1 cellular context compared by ENCODE assay signal in the genomic region with DNA sequence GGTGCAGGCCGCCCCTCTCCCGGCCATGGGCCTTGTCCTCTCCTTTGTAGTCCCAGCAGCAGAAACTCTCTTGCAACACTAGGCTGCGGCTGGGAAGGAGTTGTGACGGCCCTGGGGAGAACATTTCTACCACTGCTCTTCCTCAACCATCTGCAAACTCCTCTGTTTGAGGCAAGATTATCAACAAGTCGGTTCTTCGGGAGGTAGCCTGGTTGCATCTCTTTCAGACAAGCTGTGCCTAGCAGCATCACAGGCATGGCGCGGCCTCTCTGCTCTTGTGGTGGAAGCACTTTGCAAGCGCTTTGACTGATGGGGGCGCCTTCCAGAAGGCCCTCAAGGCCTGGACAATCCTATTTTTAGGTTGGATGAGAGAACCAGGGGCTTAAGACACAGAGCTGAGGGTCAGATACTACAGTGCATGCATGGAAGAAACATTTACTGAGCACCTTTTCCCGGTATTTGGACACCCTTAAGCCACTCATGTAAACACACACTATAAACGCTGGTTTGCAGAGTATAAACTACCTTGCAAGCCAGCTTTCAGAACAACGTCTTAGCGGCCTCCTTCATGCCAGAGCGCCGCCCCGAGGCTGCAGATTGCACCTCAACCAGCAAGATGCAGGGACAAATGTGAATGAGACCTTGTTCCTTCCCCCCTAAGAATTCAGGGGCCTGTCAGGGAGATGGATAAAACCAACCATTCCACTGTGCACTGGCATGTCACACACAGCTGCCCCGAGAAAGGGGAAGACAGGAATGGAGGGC.
TF ChIP-seq lines count a peak whose summit lies in the region.

No MANE protein-coding gene starts in this region.

TF ChIP-seq in HepG2, 621 proteins besides CTCF, POLR2A, EP300 and RAD21 (continued from another document):
- TF ChIP-seq, protein P1, sequence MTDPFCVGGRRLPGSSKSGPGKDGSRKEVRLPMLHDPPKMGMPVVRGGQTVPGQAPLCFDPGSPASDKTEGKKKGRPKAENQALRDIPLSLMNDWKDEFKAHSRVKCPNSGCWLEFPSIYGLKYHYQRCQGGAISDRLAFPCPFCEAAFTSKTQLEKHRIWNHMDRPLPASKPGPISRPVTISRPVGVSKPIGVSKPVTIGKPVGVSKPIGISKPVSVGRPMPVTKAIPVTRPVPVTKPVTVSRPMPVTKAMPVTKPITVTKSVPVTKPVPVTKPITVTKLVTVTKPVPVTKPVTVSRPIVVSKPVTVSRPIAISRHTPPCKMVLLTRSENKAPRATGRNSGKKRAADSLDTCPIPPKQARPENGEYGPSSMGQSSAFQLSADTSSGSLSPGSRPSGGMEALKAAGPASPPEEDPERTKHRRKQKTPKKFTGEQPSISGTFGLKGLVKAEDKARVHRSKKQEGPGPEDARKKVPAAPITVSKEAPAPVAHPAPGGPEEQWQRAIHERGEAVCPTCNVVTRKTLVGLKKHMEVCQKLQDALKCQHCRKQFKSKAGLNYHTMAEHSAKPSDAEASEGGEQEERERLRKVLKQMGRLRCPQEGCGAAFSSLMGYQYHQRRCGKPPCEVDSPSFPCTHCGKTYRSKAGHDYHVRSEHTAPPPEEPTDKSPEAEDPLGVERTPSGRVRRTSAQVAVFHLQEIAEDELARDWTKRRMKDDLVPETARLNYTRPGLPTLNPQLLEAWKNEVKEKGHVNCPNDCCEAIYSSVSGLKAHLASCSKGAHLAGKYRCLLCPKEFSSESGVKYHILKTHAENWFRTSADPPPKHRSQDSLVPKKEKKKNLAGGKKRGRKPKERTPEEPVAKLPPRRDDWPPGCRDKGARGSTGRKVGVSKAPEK (CRISPR knock-in tag; IDR thresholded peaks at IDR 0.05; ENCODE audit: borderline replicate concordance): peak; percentile 5; the same call in 1 of the 2 replicates
- TF ChIP-seq ZNF12 (CRISPR knock-in tag; IDR thresholded peaks at IDR 0.05): 0 out of 2 replicates have a peak, but pooled peaks have one; percentile 1
- TF ChIP-seq, protein P2, sequence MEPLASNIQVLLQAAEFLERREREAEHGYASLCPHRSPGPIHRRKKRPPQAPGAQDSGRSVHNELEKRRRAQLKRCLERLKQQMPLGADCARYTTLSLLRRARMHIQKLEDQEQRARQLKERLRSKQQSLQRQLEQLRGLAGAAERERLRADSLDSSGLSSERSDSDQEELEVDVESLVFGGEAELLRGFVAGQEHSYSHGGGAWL (CRISPR knock-in tag; IDR thresholded peaks at IDR 0.05): no peak
